In the genomic region with DNA sequence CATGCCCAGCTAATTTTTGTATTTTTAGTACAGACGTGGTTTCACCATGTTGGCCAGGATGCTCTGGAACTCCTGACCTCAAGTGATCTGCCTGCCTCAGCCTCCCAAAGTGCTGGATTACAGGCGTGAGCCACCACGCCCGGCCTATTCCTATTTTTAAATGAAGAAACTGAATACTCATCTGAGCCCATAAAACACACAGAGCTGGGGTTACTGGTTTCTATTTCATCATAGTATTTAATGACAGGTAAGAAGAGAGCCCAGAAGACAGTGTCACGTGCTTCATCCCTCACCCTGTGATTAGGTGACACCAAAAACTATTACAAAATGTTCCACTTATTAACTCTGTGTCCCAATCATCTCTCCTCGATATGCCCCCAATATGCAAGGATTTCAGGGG, we compare ENCODE assay signal across 26 cellular contexts.
"Had no signal": no experiment of that assay in that cellular context is flagged by ENCODE, and none has a peak within 500 bp of the region (broad histone marks: within the 10 kb centered on the region; RNA-seq: fewer than 3 reads in every experiment).

No MANE protein-coding gene starts in this region.

- H3K27me3 ChIP-seq: stomach, suprapubic skin, testis, thyroid gland, tibial artery, tibial nerve, transverse colon, upper lobe of left lung, upper lobe of right lung, uterus, vagina had no signal

- H3K4me3 ChIP-seq: stomach, suprapubic skin, testis, thoracic aorta, thyroid gland, tibial artery, tibial nerve, transverse colon, upper lobe of left lung, upper lobe of right lung, uterus, vagina had no signal

- H3K4me1 ChIP-seq: stomach, suprapubic skin, testis, thyroid gland, tibial artery, tibial nerve, transverse colon, upper lobe of left lung, upper lobe of right lung, uterus, vagina had no signal

- H3K36me3 ChIP-seq: stomach, suprapubic skin, thoracic aorta, thyroid gland, tibial artery, tibial nerve, transverse colon, upper lobe of left lung, upper lobe of right lung, uterus, vagina had no signal

- H3K27ac ChIP-seq: stomach, suprapubic skin, testis, thoracic aorta, thyroid gland, tibial artery, tibial nerve, transverse colon, upper lobe of left lung, upper lobe of right lung, uterus, vagina had no signal

- DNase-seq: stimulated activated CD4-positive, alpha-beta T cell treated with anti-CD3 and anti-CD28 coated beads, Interleukin-2, amount 100 ng/mL, for 48 hours; stimulated activated CD4-positive, alpha-beta T cell treated with anti-CD3 and anti-CD28 coated beads, Interleukin-4, amount 100 ng/mL, for 1 hour; stimulated activated CD4-positive, alpha-beta T cell treated with anti-CD3 and anti-CD28 coated beads, Interleukin-4, amount 100 ng/mL, for 24 hours; stimulated activated CD4-positive, alpha-beta T cell treated with anti-CD3 and anti-CD28 coated beads, Interleukin-4, amount 100 ng/mL, for 4 hours; stimulated activated CD8-positive, alpha-beta memory T cell treated with anti-CD3 and anti-CD28 coated beads, Interleukin-4, amount 100 ng/mL, for 48 hours; stimulated activated naive B cell treated with anti-CD40 and anti-IgM and Interleukin-4, amounts not matched to agents 10 μg/mL and 1 μg/mL and 100 μg/mL, for 72 hours; stimulated activated naive CD4-positive, alpha-beta T cell; stimulated activated naive CD4-positive, alpha-beta T cell treated with Interleukin-2 at 50 U/mL for 16 hours; stimulated activated naive CD8-positive, alpha-beta T cell treated with anti-CD3 and anti-CD28 coated beads, Interleukin-15, amount 100 ng/mL, for 72 hours; stimulated activated naive CD8-positive, alpha-beta T cell treated with anti-CD3 and anti-CD28 coated beads, Interleukin-15, Interleukin-2, amounts not matched to agents 100 U/mL and 50 U/mL, for 24 hours; stomach; substantia nigra; thyroid gland; tibial artery; transverse colon; trophoblast cell; upper lobe of left lung; upper lobe of right lung; uterus had no signal

- ATAC-seq: stimulated activated effector memory CD8-positive, alpha-beta T cell treated with anti-CD3 and anti-CD28 coated beads, Interleukin-12 subunit alpha, Interleukin-12 subunit beta, amount 100 ng/mL, for 72 hours; stimulated activated memory B cell treated with anti-CD40 and anti-IgM and Interleukin-4, amounts not matched to agents 10 μg/mL and 1 μg/mL and 100 μg/mL, for 72 hours; stimulated activated naive B cell treated with anti-CD40 and anti-IgM and Interleukin-4, amounts not matched to agents 10 μg/mL and 1 μg/mL and 100 μg/mL, for 72 hours; stimulated activated naive CD8-positive, alpha-beta T cell treated with anti-CD3 and anti-CD28 coated beads, Interleukin-15, amount 100 ng/mL, for 72 hours; stimulated activated naive CD8-positive, alpha-beta T cell treated with anti-CD3 and anti-CD28 coated beads, Interleukin-15, Interleukin-2, amounts not matched to agents 100 U/mL and 50 U/mL, for 24 hours; upper lobe of right lung had no signal

- H3K9me3 ChIP-seq: stomach, suprapubic skin, testis, thoracic aorta, thyroid gland, tibial artery, tibial nerve, transverse colon, upper lobe of left lung, upper lobe of right lung, uterus, vagina had no signal
